Comparison of ENCODE assay signal across 11 cellular contexts in genomic region chr1:30525980-30526651, GRCh38.
DNase-seq lines count a peak whose midpoint lies in the region; ATAC-seq, FAIRE-seq and TF ChIP-seq lines count a peak whose summit lies in the region.
"Had no signal": no experiment of that assay in that cellular context is flagged by ENCODE, and none has a peak within 500 bp of the region (broad histone marks: within the 10 kb centered on the region; RNA-seq: fewer than 3 reads in every experiment).

No MANE protein-coding gene starts in this region.

- TF ChIP-seq CTCF in astrocyte of the spinal cord (IDR thresholded peaks at IDR 0.05; ENCODE audit: low read depth, low read length): no peak

- no peak for FAIRE-seq in urothelium cell line (lab: Jason Lieb, UNC)

- no peaks in the 10 kb centered on the region for H3K9me3 Mint-ChIP-seq in activated CD8-positive, alpha-beta memory T cell treated with anti-CD3 and anti-CD28 coated beads, Interleukin-2, amount 10 ng/mL, durations not matched to agents 7 days and 5 days (ENCODE audit: low read depth)

- no peak overlapping the region for H3K4me3 Mint-ChIP-seq in activated CD8-positive, alpha-beta memory T cell treated with anti-CD3 and anti-CD28 coated beads, Interleukin-2, amount 10 ng/mL, durations not matched to agents 7 days and 5 days
- H3K4me3 Mint-ChIP-seq: activated CD8-positive, alpha-beta T cell treated with anti-CD3 and anti-CD28 coated beads, Interleukin-2, amount 10 ng/mL, durations not matched to agents 7 days and 5 days; B cell had no signal

- H3K4me3 ChIP-seq in astrocyte of the spinal cord (ENCODE audit: low read depth, low read length): no peak overlapping the region

- no peaks in the 10 kb centered on the region for H3K36me3 Mint-ChIP-seq in activated CD8-positive, alpha-beta memory T cell treated with anti-CD3 and anti-CD28 coated beads, Interleukin-2, amount 10 ng/mL, durations not matched to agents 7 days and 5 days

- in situ Hi-C loops in astrocyte of the spinal cord (cut with HindIII; ENCODE audit: low sequenced_read_pairs): no loop called here

- no peaks in the 10 kb centered on the region for H3K4me1 Mint-ChIP-seq in activated CD8-positive, alpha-beta memory T cell treated with anti-CD3 and anti-CD28 coated beads, Interleukin-2, amount 10 ng/mL, durations not matched to agents 7 days and 5 days
- H3K4me1 Mint-ChIP-seq: B cell had no signal

- no peak overlapping the region for H3K27ac Mint-ChIP-seq in activated CD8-positive, alpha-beta memory T cell treated with anti-CD3 and anti-CD28 coated beads, Interleukin-2, amount 10 ng/mL, durations not matched to agents 7 days and 5 days
- H3K27ac Mint-ChIP-seq: activated CD8-positive, alpha-beta T cell treated with anti-CD3 and anti-CD28 coated beads, Interleukin-2, amount 10 ng/mL, durations not matched to agents 7 days and 5 days; B cell had no signal

- peaks cover 7% of the 10 kb centered on the region for H3K27me3 Mint-ChIP-seq in activated CD8-positive, alpha-beta memory T cell treated with anti-CD3 and anti-CD28 coated beads, Interleukin-2, amount 10 ng/mL, durations not matched to agents 7 days and 5 days

- CTCF ChIA-PET in activated CD8-positive, alpha-beta memory T cell treated with anti-CD3 and anti-CD28 coated beads, Interleukin-2, amount 10 ng/mL, durations not matched to agents 7 days and 5 days (lab: Charles Lee): no interaction called here

- no peak for ATAC-seq in activated CD8-positive, alpha-beta memory T cell treated with anti-CD3 and anti-CD28 coated beads, Interleukin-2, amount 10 ng/mL, durations not matched to agents 7 days and 5 days
- no peak for ATAC-seq in HG03439 (IDR thresholded peaks at IDR 0.05; ENCODE audit: unreplicated experiment)
- no peak for ATAC-seq in GM19328 (IDR thresholded peaks at IDR 0.05; ENCODE audit: unreplicated experiment)
- no peak for ATAC-seq in HG03097 (IDR thresholded peaks at IDR 0.05; ENCODE audit: low FRiP score, unreplicated experiment)
- ATAC-seq: activated CD8-positive, alpha-beta T cell treated with anti-CD3 and anti-CD28 coated beads, Interleukin-2, amount 10 ng/mL, durations not matched to agents 7 days and 5 days had no signal

- DNase-seq in activated CD8-positive, alpha-beta memory T cell treated with anti-CD3 and anti-CD28 coated beads, Interleukin-2, amount 50 U/mL, for 48 hours: peak; percentile 20
- DNase-seq in activated CD8-positive, alpha-beta memory T cell treated with anti-CD3 and anti-CD28 coated beads, Interleukin-2, amount 10 ng/mL, durations not matched to agents 7 days and 5 days: no peak
- peak; percentile 70 for DNase-seq in astrocyte of the spinal cord (ENCODE audit: low read depth, low spot score)
- DNase-seq in islet precursor cell: peak; percentile 83
- peak; percentile 85 for DNase-seq in urothelium cell line (ENCODE audit: low spot score)
- DNase-seq: activated CD8-positive, alpha-beta T cell treated with anti-CD3 and anti-CD28 coated beads, Interleukin-2, amount 10 ng/mL, durations not matched to agents 7 days and 5 days; NCI-H526 treated with DMSO at 0.1 percent for 48 hours had no signal
